Comparison of ENCODE assay signal across 24 cellular contexts in genomic region chr1:185132534-185132933, GRCh38.
"Had no signal": no experiment of that assay in that cellular context is flagged by ENCODE, and none has a peak within 500 bp of the region (broad histone marks: within the 10 kb centered on the region; RNA-seq: fewer than 3 reads in every experiment).

No MANE protein-coding gene starts in this region.

- H3K27ac Mint-ChIP-seq: naive thymus-derived CD4-positive, alpha-beta T cell; nephron; neural progenitor cell; stimulated activated naive B cell treated with anti-CD40 and anti-IgM and Interleukin-4, amounts not matched to agents 10 μg/mL and 1 μg/mL and 100 μg/mL, for 72 hours; stimulated activated naive CD8-positive, alpha-beta T cell treated with anti-CD3 and anti-CD28 coated beads, Interleukin-15, Interleukin-2, amounts not matched to agents 100 ng/mL and 50 ng/mL, for 24 hours had no signal

- H3K9me3 ChIP-seq: gastrocnemius medialis, prostate gland, sigmoid colon had no signal

- ATAC-seq: gastrocnemius medialis; left lobe of liver; naive thymus-derived CD4-positive, alpha-beta T cell; stimulated activated naive B cell treated with anti-CD40 and anti-IgM and Interleukin-4, amounts not matched to agents 10 μg/mL and 1 μg/mL and 100 μg/mL, for 72 hours had no signal

- H3K9ac ChIP-seq: neural progenitor cell had no signal

- H3K4me1 Mint-ChIP-seq: nephron; neural progenitor cell; stimulated activated naive B cell treated with anti-CD40 and anti-IgM and Interleukin-4, amounts not matched to agents 10 μg/mL and 1 μg/mL and 100 μg/mL, for 72 hours had no signal

- H3K36me3 ChIP-seq: prostate gland had no signal

- DNase-seq: dermis blood vessel endothelial cell; effector memory CD4-positive, alpha-beta T cell; gastrocnemius medialis; head of caudate nucleus; mesendoderm; midbrain; naive thymus-derived CD4-positive, alpha-beta T cell; sigmoid colon; spleen; stimulated activated CD4-positive, alpha-beta T cell treated with anti-CD3 and anti-CD28 coated beads, Interleukin-4, amount 100 ng/mL, for 4 hours; stimulated activated naive B cell treated with anti-CD40 and anti-IgM and Interleukin-4, amounts not matched to agents 10 μg/mL and 1 μg/mL and 100 μg/mL, for 72 hours; upper lobe of left lung had no signal

- H3K9me3 Mint-ChIP-seq: stimulated activated naive CD8-positive, alpha-beta T cell treated with anti-CD3 and anti-CD28 coated beads, Interleukin-15, Interleukin-2, amounts not matched to agents 100 ng/mL and 50 ng/mL, for 24 hours had no signal

- H3K27ac ChIP-seq: coronary artery, gastrocnemius medialis, neural progenitor cell, prostate gland, right atrium auricular region, sigmoid colon, spleen, thoracic aorta, tibial nerve, upper lobe of left lung had no signal

- H3K4me2 ChIP-seq: neural progenitor cell had no signal

- H3K4me3 ChIP-seq: coronary artery, gastrocnemius medialis, lung, neural progenitor cell, prostate gland, right atrium auricular region, sigmoid colon, spleen, thoracic aorta, tibial nerve, upper lobe of left lung had no signal

- H3K27me3 ChIP-seq: gastrocnemius medialis, neural progenitor cell, right atrium auricular region, sigmoid colon, spleen, tibial nerve, upper lobe of left lung had no signal

- H3K27me3 Mint-ChIP-seq: naive thymus-derived CD4-positive, alpha-beta T cell; stimulated activated naive B cell treated with anti-CD40 and anti-IgM and Interleukin-4, amounts not matched to agents 10 μg/mL and 1 μg/mL and 100 μg/mL, for 72 hours; stimulated activated naive CD8-positive, alpha-beta T cell treated with anti-CD3 and anti-CD28 coated beads, Interleukin-15, Interleukin-2, amounts not matched to agents 100 ng/mL and 50 ng/mL, for 24 hours had no signal

- FAIRE-seq: keratinocyte, urothelium cell line had no signal

- H2AFZ ChIP-seq: neural progenitor cell had no signal

- H3K4me3 Mint-ChIP-seq: naive thymus-derived CD4-positive, alpha-beta T cell; nephron; neural progenitor cell; stimulated activated naive B cell treated with anti-CD40 and anti-IgM and Interleukin-4, amounts not matched to agents 10 μg/mL and 1 μg/mL and 100 μg/mL, for 72 hours; stimulated activated naive CD8-positive, alpha-beta T cell treated with anti-CD3 and anti-CD28 coated beads, Interleukin-15, Interleukin-2, amounts not matched to agents 100 ng/mL and 50 ng/mL, for 24 hours had no signal

- H3K4me1 ChIP-seq: gastrocnemius medialis, neural progenitor cell, prostate gland, right atrium auricular region, sigmoid colon, spleen, tibial nerve, upper lobe of left lung had no signal
